Comparison of ENCODE assay signal across 16 cellular contexts in genomic region chr12:122858591-122859302, GRCh38.
"Had no signal": no experiment of that assay in that cellular context is flagged by ENCODE, and none has a peak within 500 bp of the region (broad histone marks: within the 10 kb centered on the region; RNA-seq: fewer than 3 reads in every experiment).

No MANE protein-coding gene starts in this region.

- H3K27ac ChIP-seq: breast epithelium, esophagus muscularis mucosa, VCaP had no signal

- H3K27me3 ChIP-seq: breast epithelium, esophagus muscularis mucosa had no signal

- H3K36me3 ChIP-seq: breast epithelium had no signal

- H3K4me3 Mint-ChIP-seq: activated naive CD4-positive, alpha-beta T cell treated with anti-CD3 and anti-CD28 coated beads, Interleukin-2, amount 50 U/mL, for 24 hours; activated T-cell treated with anti-CD3 and anti-CD28 coated beads, Interleukin-2, amount 50 U/mL, for 72 hours; nephron progenitor cell; stimulated activated naive CD8-positive, alpha-beta T cell treated with anti-CD3 and anti-CD28 coated beads, Interleukin-15, Interleukin-2, amounts not matched to agents 100 ng/mL and 50 ng/mL, for 24 hours had no signal

- H3K4me1 Mint-ChIP-seq: activated naive CD4-positive, alpha-beta T cell treated with anti-CD3 and anti-CD28 coated beads, Interleukin-2, amount 50 U/mL, for 24 hours had no signal

- ATAC-seq: activated T-cell treated with anti-CD3 and anti-CD28 coated beads, Interleukin-2, amount 50 U/mL, for 72 hours; left lobe of liver had no signal

- H3K9me3 ChIP-seq: breast epithelium, esophagus muscularis mucosa had no signal

- H3K27me3 Mint-ChIP-seq: activated naive CD4-positive, alpha-beta T cell treated with anti-CD3 and anti-CD28 coated beads, Interleukin-2, amount 50 U/mL, for 24 hours; progenitor cell of endocrine pancreas; stimulated activated naive CD8-positive, alpha-beta T cell treated with anti-CD3 and anti-CD28 coated beads, Interleukin-15, Interleukin-2, amounts not matched to agents 100 ng/mL and 50 ng/mL, for 24 hours had no signal

- H3K9me3 Mint-ChIP-seq: activated naive CD4-positive, alpha-beta T cell treated with anti-CD3 and anti-CD28 coated beads, Interleukin-2, amount 50 U/mL, for 24 hours; activated T-cell treated with anti-CD3 and anti-CD28 coated beads, Interleukin-2, amount 50 U/mL, for 72 hours; nephron progenitor cell; stimulated activated naive CD8-positive, alpha-beta T cell treated with anti-CD3 and anti-CD28 coated beads, Interleukin-15, Interleukin-2, amounts not matched to agents 100 ng/mL and 50 ng/mL, for 24 hours had no signal

- H3K27ac Mint-ChIP-seq: activated naive CD4-positive, alpha-beta T cell treated with anti-CD3 and anti-CD28 coated beads, Interleukin-2, amount 50 U/mL, for 24 hours; activated T-cell treated with anti-CD3 and anti-CD28 coated beads, Interleukin-2, amount 50 U/mL, for 72 hours; nephron progenitor cell; progenitor cell of endocrine pancreas; stimulated activated naive CD8-positive, alpha-beta T cell treated with anti-CD3 and anti-CD28 coated beads, Interleukin-15, Interleukin-2, amounts not matched to agents 100 ng/mL and 50 ng/mL, for 24 hours had no signal

- DNase-seq: activated CD4-positive, alpha-beta T cell treated with anti-CD3 and anti-CD28 coated beads, Interleukin-2, amount 50 U/mL, for 4 hours; activated effector memory CD4-positive, alpha-beta T cell treated with anti-CD3 and anti-CD28 coated beads, Interleukin-2, amount 50 U/mL, for 16 hours; activated T-cell treated with anti-CD3 and anti-CD28 coated beads, Interleukin-2, amount 50 U/mL, for 72 hours; cerebellar nuclear complex; effector CD8-positive, alpha-beta T cell; nephron progenitor cell; stimulated activated CD4-positive, alpha-beta T cell treated with anti-CD3 and anti-CD28 coated beads, Interleukin-2, amount 100 ng/mL, for 24 hours; T-helper 2 cell; trophoblast cell had no signal

- H3K4me3 ChIP-seq: breast epithelium, esophagus muscularis mucosa had no signal
